In the genomic region with DNA sequence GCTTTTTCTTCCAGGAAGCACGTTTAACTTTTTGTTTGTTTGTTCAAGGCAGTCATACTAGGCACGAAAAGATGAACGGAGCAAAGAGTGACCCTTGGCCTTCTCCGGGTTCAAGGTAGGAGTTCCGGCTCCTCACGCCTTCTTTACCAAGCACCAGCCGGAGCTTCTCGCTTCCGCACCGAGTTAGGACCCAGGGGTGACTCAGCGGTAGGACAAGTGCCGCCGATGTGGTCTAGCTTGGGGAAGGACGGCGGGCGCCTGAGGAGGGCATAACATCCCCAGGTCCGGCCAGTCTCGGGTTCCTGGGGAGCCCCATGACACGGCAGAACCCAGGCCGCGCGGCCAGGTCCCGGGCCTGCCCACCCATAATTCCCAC, we compare ENCODE assay signal across 1 cellular context.
TF ChIP-seq lines count a peak whose summit lies in the region.

No MANE protein-coding gene starts in this region.

TF ChIP-seq in H1, 55 proteins besides CTCF, POLR2A, EP300 and RAD21:
- no peak for TF ChIP-seq SRF (IDR thresholded peaks at IDR 0.05; ENCODE audit: low read depth, low read length)
- no peak for TF ChIP-seq FOSL1 (IDR thresholded peaks at IDR 0.05; ENCODE audit: insufficient read depth, low read depth, low read length)
- no peak for TF ChIP-seq JUN (IDR thresholded peaks at IDR 0.05; ENCODE audit: low read depth, low read length)
- no peak for TF ChIP-seq CEBPB (IDR thresholded peaks at IDR 0.05; ENCODE audit: low read depth, low read length)
- peak in 1 of 2 experiments; percentile 37; a peak in 1 of 4 replicates for TF ChIP-seq SIN3A (conservative IDR thresholded peaks at IDR 0.05 in 1 of 2, IDR thresholded peaks at IDR 0.05 in 1 of 2; ENCODE audit: low read depth in 1 of 2, low read length in 2 of 2)
- no peak for TF ChIP-seq CHD2 (IDR thresholded peaks at IDR 0.05; ENCODE audit: low read length)
- no peak for TF ChIP-seq TAF7 (optimal IDR thresholded peaks at IDR 0.05; ENCODE audit: borderline replicate concordance, low read depth, low read length)
- no peak; the same call in 1 of the 2 replicates for TF ChIP-seq RBBP5 (IDR thresholded peaks at IDR 0.05; ENCODE audit: borderline replicate concordance, low read depth, low read length)
- no peak for TF ChIP-seq CHD1 (IDR thresholded peaks at IDR 0.05; ENCODE audit: low read depth, low read length)
- TF ChIP-seq KDM4A (IDR thresholded peaks at IDR 0.05; ENCODE audit: low read depth, low read length, severe bottlenecking) = peak; percentile 67
- TF ChIP-seq SAP30 (IDR thresholded peaks at IDR 0.05; ENCODE audit: insufficient read depth, insufficient replicate concordance, low read length) = peak; percentile 12
- TF ChIP-seq, protein P1, sequence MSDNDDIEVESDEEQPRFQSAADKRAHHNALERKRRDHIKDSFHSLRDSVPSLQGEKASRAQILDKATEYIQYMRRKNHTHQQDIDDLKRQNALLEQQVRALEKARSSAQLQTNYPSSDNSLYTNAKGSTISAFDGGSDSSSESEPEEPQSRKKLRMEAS (IDR thresholded peaks at IDR 0.05) = no peak
- TF ChIP-seq TBP (IDR thresholded peaks at IDR 0.05; ENCODE audit: low read depth, low read length) = no peak
- TF ChIP-seq MAFK (IDR thresholded peaks at IDR 0.05; ENCODE audit: low read depth, low read length) = 0 out of 2 replicates have a peak, but pooled peaks have one; percentile 1
- TF ChIP-seq, protein P2, sequence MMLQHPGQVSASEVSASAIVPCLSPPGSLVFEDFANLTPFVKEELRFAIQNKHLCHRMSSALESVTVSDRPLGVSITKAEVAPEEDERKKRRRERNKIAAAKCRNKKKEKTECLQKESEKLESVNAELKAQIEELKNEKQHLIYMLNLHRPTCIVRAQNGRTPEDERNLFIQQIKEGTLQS (IDR thresholded peaks at IDR 0.05; ENCODE audit: insufficient read depth, low read depth, low read length) = no peak
- TF ChIP-seq CBX5 (IDR thresholded peaks at IDR 0.05; ENCODE audit: low read depth, low read length) = no peak
- no peak for TF ChIP-seq NRF1 (IDR thresholded peaks at IDR 0.05; ENCODE audit: low read depth, low read length)
- no peak for TF ChIP-seq EZH2 (IDR thresholded peaks at IDR 0.05; ENCODE audit: low read depth, low read length, severe bottlenecking)
- no peak for TF ChIP-seq NANOG (IDR thresholded peaks at IDR 0.05; ENCODE audit: insufficient read depth, low read depth, low read length, poor library complexity, severe bottlenecking)
- no peak for TF ChIP-seq PHF8 (conservative IDR thresholded peaks at IDR 0.05; ENCODE audit: low read depth, low read length)
- no peak for TF ChIP-seq YY1 (IDR thresholded peaks at IDR 0.05; ENCODE audit: low read depth, low read length)
- TF ChIP-seq, protein P3, sequence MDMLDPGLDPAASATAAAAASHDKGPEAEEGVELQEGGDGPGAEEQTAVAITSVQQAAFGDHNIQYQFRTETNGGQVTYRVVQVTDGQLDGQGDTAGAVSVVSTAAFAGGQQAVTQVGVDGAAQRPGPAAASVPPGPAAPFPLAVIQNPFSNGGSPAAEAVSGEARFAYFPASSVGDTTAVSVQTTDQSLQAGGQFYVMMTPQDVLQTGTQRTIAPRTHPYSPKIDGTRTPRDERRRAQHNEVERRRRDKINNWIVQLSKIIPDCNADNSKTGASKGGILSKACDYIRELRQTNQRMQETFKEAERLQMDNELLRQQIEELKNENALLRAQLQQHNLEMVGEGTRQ (IDR thresholded peaks at IDR 0.05; ENCODE audit: low read length) = no peak
- TF ChIP-seq ZNF274 (IDR thresholded peaks at IDR 0.05; ENCODE audit: borderline replicate concordance, extremely low read depth, low read length) = no peak
- TF ChIP-seq SIX5 (IDR thresholded peaks at IDR 0.05; ENCODE audit: low read depth, low read length) = no peak
- no peak for TF ChIP-seq RXRA (IDR thresholded peaks at IDR 0.05; ENCODE audit: insufficient read depth, low read depth, low read length)
- TF ChIP-seq SUZ12 (IDR thresholded peaks at IDR 0.05; ENCODE audit: low read length) = no peak
- no peak for TF ChIP-seq BRCA1 (IDR thresholded peaks at IDR 0.05; ENCODE audit: low read depth, low read length)
- no peak for TF ChIP-seq TCF12 (IDR thresholded peaks at IDR 0.05; ENCODE audit: low read depth, low read length)
- TF ChIP-seq POLR2AphosphoS5 (IDR thresholded peaks at IDR 0.05; ENCODE audit: low read depth, low read length) = no peak
- TF ChIP-seq SIRT6 (IDR thresholded peaks at IDR 0.05; ENCODE audit: low read length) = no peak
- no peak for TF ChIP-seq RNF2 (IDR thresholded peaks at IDR 0.05; ENCODE audit: borderline replicate concordance, low read depth, low read length, missing control alignments, poor library complexity, severe bottlenecking)
- TF ChIP-seq, protein P4, sequence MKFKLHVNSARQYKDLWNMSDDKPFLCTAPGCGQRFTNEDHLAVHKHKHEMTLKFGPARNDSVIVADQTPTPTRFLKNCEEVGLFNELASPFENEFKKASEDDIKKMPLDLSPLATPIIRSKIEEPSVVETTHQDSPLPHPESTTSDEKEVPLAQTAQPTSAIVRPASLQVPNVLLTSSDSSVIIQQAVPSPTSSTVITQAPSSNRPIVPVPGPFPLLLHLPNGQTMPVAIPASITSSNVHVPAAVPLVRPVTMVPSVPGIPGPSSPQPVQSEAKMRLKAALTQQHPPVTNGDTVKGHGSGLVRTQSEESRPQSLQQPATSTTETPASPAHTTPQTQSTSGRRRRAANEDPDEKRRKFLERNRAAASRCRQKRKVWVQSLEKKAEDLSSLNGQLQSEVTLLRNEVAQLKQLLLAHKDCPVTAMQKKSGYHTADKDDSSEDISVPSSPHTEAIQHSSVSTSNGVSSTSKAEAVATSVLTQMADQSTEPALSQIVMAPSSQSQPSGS (IDR thresholded peaks at IDR 0.05; ENCODE audit: low read length) = no peak
- no peak for TF ChIP-seq POU5F1 (IDR thresholded peaks at IDR 0.05; ENCODE audit: low read depth, low read length)
- no peak for TF ChIP-seq GTF2F1 (IDR thresholded peaks at IDR 0.05; ENCODE audit: borderline replicate concordance, low read depth, low read length)
- no peak for TF ChIP-seq KDM1A (IDR thresholded peaks at IDR 0.05; ENCODE audit: borderline replicate concordance, low read length)
- TF ChIP-seq RFX5 (IDR thresholded peaks at IDR 0.05; ENCODE audit: borderline replicate concordance, low read depth, low read length) = no peak
- no peak for TF ChIP-seq SP1 (IDR thresholded peaks at IDR 0.05; ENCODE audit: low read depth, low read length)
- peak in 1 of 2 experiments; percentile 55; a peak in 1 of 4 replicates for TF ChIP-seq HDAC2 (IDR thresholded peaks at IDR 0.05; ENCODE audit: borderline replicate concordance in 1 of 2, low read depth in 2 of 2, low read length in 2 of 2)
- no peak for TF ChIP-seq TEAD4 (IDR thresholded peaks at IDR 0.05; ENCODE audit: low read depth, low read length)
- TF ChIP-seq, protein P5, sequence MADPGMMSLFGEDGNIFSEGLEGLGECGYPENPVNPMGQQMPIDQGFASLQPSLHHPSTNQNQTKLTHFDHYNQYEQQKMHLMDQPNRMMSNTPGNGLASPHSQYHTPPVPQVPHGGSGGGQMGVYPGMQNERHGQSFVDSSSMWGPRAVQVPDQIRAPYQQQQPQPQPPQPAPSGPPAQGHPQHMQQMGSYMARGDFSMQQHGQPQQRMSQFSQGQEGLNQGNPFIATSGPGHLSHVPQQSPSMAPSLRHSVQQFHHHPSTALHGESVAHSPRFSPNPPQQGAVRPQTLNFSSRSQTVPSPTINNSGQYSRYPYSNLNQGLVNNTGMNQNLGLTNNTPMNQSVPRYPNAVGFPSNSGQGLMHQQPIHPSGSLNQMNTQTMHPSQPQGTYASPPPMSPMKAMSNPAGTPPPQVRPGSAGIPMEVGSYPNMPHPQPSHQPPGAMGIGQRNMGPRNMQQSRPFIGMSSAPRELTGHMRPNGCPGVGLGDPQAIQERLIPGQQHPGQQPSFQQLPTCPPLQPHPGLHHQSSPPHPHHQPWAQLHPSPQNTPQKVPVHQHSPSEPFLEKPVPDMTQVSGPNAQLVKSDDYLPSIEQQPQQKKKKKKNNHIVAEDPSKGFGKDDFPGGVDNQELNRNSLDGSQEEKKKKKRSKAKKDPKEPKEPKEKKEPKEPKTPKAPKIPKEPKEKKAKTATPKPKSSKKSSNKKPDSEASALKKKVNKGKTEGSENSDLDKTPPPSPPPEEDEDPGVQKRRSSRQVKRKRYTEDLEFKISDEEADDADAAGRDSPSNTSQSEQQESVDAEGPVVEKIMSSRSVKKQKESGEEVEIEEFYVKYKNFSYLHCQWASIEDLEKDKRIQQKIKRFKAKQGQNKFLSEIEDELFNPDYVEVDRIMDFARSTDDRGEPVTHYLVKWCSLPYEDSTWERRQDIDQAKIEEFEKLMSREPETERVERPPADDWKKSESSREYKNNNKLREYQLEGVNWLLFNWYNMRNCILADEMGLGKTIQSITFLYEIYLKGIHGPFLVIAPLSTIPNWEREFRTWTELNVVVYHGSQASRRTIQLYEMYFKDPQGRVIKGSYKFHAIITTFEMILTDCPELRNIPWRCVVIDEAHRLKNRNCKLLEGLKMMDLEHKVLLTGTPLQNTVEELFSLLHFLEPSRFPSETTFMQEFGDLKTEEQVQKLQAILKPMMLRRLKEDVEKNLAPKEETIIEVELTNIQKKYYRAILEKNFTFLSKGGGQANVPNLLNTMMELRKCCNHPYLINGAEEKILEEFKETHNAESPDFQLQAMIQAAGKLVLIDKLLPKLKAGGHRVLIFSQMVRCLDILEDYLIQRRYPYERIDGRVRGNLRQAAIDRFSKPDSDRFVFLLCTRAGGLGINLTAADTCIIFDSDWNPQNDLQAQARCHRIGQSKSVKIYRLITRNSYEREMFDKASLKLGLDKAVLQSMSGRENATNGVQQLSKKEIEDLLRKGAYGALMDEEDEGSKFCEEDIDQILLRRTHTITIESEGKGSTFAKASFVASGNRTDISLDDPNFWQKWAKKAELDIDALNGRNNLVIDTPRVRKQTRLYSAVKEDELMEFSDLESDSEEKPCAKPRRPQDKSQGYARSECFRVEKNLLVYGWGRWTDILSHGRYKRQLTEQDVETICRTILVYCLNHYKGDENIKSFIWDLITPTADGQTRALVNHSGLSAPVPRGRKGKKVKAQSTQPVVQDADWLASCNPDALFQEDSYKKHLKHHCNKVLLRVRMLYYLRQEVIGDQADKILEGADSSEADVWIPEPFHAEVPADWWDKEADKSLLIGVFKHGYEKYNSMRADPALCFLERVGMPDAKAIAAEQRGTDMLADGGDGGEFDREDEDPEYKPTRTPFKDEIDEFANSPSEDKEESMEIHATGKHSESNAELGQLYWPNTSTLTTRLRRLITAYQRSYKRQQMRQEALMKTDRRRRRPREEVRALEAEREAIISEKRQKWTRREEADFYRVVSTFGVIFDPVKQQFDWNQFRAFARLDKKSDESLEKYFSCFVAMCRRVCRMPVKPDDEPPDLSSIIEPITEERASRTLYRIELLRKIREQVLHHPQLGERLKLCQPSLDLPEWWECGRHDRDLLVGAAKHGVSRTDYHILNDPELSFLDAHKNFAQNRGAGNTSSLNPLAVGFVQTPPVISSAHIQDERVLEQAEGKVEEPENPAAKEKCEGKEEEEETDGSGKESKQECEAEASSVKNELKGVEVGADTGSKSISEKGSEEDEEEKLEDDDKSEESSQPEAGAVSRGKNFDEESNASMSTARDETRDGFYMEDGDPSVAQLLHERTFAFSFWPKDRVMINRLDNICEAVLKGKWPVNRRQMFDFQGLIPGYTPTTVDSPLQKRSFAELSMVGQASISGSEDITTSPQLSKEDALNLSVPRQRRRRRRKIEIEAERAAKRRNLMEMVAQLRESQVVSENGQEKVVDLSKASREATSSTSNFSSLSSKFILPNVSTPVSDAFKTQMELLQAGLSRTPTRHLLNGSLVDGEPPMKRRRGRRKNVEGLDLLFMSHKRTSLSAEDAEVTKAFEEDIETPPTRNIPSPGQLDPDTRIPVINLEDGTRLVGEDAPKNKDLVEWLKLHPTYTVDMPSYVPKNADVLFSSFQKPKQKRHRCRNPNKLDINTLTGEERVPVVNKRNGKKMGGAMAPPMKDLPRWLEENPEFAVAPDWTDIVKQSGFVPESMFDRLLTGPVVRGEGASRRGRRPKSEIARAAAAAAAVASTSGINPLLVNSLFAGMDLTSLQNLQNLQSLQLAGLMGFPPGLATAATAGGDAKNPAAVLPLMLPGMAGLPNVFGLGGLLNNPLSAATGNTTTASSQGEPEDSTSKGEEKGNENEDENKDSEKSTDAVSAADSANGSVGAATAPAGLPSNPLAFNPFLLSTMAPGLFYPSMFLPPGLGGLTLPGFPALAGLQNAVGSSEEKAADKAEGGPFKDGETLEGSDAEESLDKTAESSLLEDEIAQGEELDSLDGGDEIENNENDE (IDR thresholded peaks at IDR 0.05; ENCODE audit: insufficient replicate concordance, low read length) = no peak
- no peak for TF ChIP-seq HDAC6 (IDR thresholded peaks at IDR 0.05; ENCODE audit: low read depth, low read length)
- TF ChIP-seq SP4 (IDR thresholded peaks at IDR 0.05; ENCODE audit: low read length) = no peak
- no peak for TF ChIP-seq ASH2L (IDR thresholded peaks at IDR 0.05; ENCODE audit: low read length)
- TF ChIP-seq, protein P6, sequence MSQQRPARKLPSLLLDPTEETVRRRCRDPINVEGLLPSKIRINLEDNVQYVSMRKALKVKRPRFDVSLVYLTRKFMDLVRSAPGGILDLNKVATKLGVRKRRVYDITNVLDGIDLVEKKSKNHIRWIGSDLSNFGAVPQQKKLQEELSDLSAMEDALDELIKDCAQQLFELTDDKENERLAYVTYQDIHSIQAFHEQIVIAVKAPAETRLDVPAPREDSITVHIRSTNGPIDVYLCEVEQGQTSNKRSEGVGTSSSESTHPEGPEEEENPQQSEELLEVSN (IDR thresholded peaks at IDR 0.05) = no peak
- no peak for TF ChIP-seq EGR1 (IDR thresholded peaks at IDR 0.05; ENCODE audit: borderline replicate concordance, low read depth, low read length)
- 0 out of 2 replicates have a peak, but pooled peaks have one; percentile 31 for TF ChIP-seq KDM5A (IDR thresholded peaks at IDR 0.05; ENCODE audit: low read length)
- no peak for TF ChIP-seq CBX8 (IDR thresholded peaks at IDR 0.05; ENCODE audit: borderline replicate concordance, low read depth, low read length)
